In genomic region chr3:184275302-184275701, GRCh38 we compare ENCODE assay signal across 24 cellular contexts. TPM values are rescaled to one million over a fixed set of nuclear protein-coding genes. Genes with fewer than 3 reads are reported as not detected.
DNase-seq lines count a peak whose midpoint lies in the region; ATAC-seq and TF ChIP-seq lines count a peak whose summit lies in the region.
"Had no signal": no experiment of that assay in that cellular context is flagged by ENCODE, and none has a peak within 500 bp of the region (broad histone marks: within the 10 kb centered on the region; RNA-seq: fewer than 3 reads in every experiment).

No MANE protein-coding gene starts in this region.

- H3K27ac ChIP-seq in Panc1 (ENCODE audit: low read length) (no peak overlapping the region), neuronal stem cell (replicated peaks; ENCODE audit: low read length) (no peak overlapping the region)
- H3K27ac ChIP-seq: colonic mucosa, HL-60, testis had no signal

- peak overlapping the region; percentile 11; the same call in 1 of the 2 replicates for H3K9ac ChIP-seq in ES-I3 (ENCODE audit: low read depth, low read length)
- peak overlapping the region; percentile 66 for H3K9ac ChIP-seq in neuronal stem cell (ENCODE audit: low read depth, low read length, poor library complexity)

- no peak overlapping the region for H4K91ac ChIP-seq in neuronal stem cell (ENCODE audit: low read depth, low read length, poor library complexity)

- H3K27me3 ChIP-seq in Panc1 (ENCODE audit: control insufficient read depth, insufficient read depth, low read length) (peaks cover 6% of the 10 kb centered on the region; the same call in 1 of the 2 replicates), neuronal stem cell (ENCODE audit: control insufficient read depth in 3 of 3, insufficient read depth in 3 of 3, low read depth in 1 of 3, low read length in 3 of 3) (peaks cover 3 to 67% (median 33%) of the 10 kb centered on the region in 3 experiments), Caco-2 (replicated peaks; ENCODE audit: control insufficient read depth, insufficient read depth, low read length) (no peaks in the 10 kb centered on the region)
- H3K27me3 ChIP-seq: testis had no signal

- TF ChIP-seq CTCF in Panc1 (IDR thresholded peaks at IDR 0.05) (no peak), endothelial cell (IDR thresholded peaks at IDR 0.05; ENCODE audit: unreplicated experiment) (no peak), GM10266 (IDR thresholded peaks at IDR 0.05; ENCODE audit: control insufficient read depth, insufficient read depth, low read depth, missing control alignments) (no peak), Caco-2 (IDR thresholded peaks at IDR 0.05; ENCODE audit: insufficient read depth in 1 of 2, low read depth in 1 of 2, low read length in 1 of 2, severe bottlenecking in 1 of 2, unreplicated experiment in 1 of 2) (no peak)

- H3K14ac ChIP-seq in neuronal stem cell (ENCODE audit: low read length) = peak overlapping the region; percentile 3

- in situ Hi-C loops in Panc1 (cut with HindIII; ENCODE audit: low pct_unique_long_range_greater_than_20kb, low sequenced_read_pairs) = no loop called here

- H3K4ac ChIP-seq in neuronal stem cell (ENCODE audit: low read length) = no peak overlapping the region

- H3K4me1 ChIP-seq in ES-I3 (ENCODE audit: insufficient read depth, low read length) (no peaks in the 10 kb centered on the region), Panc1 (ENCODE audit: control insufficient read depth, insufficient read depth, low read length) (no peaks in the 10 kb centered on the region), neuronal stem cell (ENCODE audit: control insufficient read depth in 2 of 2, insufficient read depth in 1 of 2, low read depth in 1 of 2, low read length in 2 of 2) (peaks cover 0 to 3% of the 10 kb centered on the region in 2 donors), Caco-2 (no peaks in the 10 kb centered on the region)
- H3K4me1 ChIP-seq: colonic mucosa, testis had no signal

- no peaks in the 10 kb centered on the region for H3K9me3 ChIP-seq in ES-I3 (ENCODE audit: control insufficient read depth, insufficient read depth, low read length)
- no peaks in the 10 kb centered on the region for H3K9me3 ChIP-seq in Panc1 (ENCODE audit: control insufficient read depth, insufficient read depth, low read depth, low read length)
- H3K9me3 ChIP-seq in neuronal stem cell (replicated peaks in 1 of 2; ENCODE audit: control insufficient read depth in 2 of 2, insufficient read depth in 1 of 2, low read depth in 1 of 2, low read length in 2 of 2) = peaks cover 0 to 3% of the 10 kb centered on the region in 2 donors
- H3K9me3 ChIP-seq in Caco-2 = no peaks in the 10 kb centered on the region
- H3K9me3 ChIP-seq: colonic mucosa, testis had no signal

- no peak overlapping the region for H3K4me2 ChIP-seq in neuronal stem cell (ENCODE audit: insufficient read depth, low read length, poor library complexity, severe bottlenecking)

- H3K27ac Mint-ChIP-seq in endothelial cell (ENCODE audit: unreplicated experiment) (no peak overlapping the region), Caco-2 (ENCODE audit: unreplicated experiment) (no peak overlapping the region)
- H3K27ac Mint-ChIP-seq: activated naive CD4-positive, alpha-beta T cell treated with anti-CD3 and anti-CD28 coated beads, Interleukin-2, amount 10 ng/mL, durations not matched to agents 7 days and 5 days; CD4-positive, CD25-positive, alpha-beta regulatory T cell; HFFc6; natural killer cell treated with Interleukin-12 subunit alpha and Interleukin-12 subunit beta and Interleukin-15 and Interleukin-18, amount 100 ng/mL, for 72 hours had no signal

- peak overlapping the region; percentile 50 for H3K23ac ChIP-seq in neuronal stem cell (ENCODE audit: low read depth, low read length, poor library complexity)

- H3K9me3 Mint-ChIP-seq in endothelial cell (ENCODE audit: unreplicated experiment) (no peaks in the 10 kb centered on the region), Caco-2 (ENCODE audit: unreplicated experiment) (no peaks in the 10 kb centered on the region)
- H3K9me3 Mint-ChIP-seq: activated naive CD4-positive, alpha-beta T cell treated with anti-CD3 and anti-CD28 coated beads, Interleukin-2, amount 10 ng/mL, durations not matched to agents 7 days and 5 days; HFFc6; natural killer cell treated with Interleukin-12 subunit alpha and Interleukin-12 subunit beta and Interleukin-15 and Interleukin-18, amount 100 ng/mL, for 72 hours had no signal

- H3K18ac ChIP-seq in neuronal stem cell (ENCODE audit: low read length) = no peak overlapping the region

- no peaks in the 10 kb centered on the region for H3K36me3 ChIP-seq in ES-I3 (ENCODE audit: insufficient read depth, low read length)
- no peaks in the 10 kb centered on the region for H3K36me3 ChIP-seq in Panc1 (ENCODE audit: control insufficient read depth, insufficient read depth, low read length)
- H3K36me3 ChIP-seq in neuronal stem cell (replicated peaks in 1 of 2; ENCODE audit: control insufficient read depth in 2 of 2, insufficient read depth in 2 of 2, low read length in 2 of 2) = no peaks in the 10 kb centered on the region
- H3K36me3 ChIP-seq in Caco-2 (ENCODE audit: control insufficient read depth, insufficient read depth, low read length) = no peaks in the 10 kb centered on the region
- H3K36me3 ChIP-seq: colonic mucosa had no signal

- BruUV-seq in Panc1 (replicated peaks; lab: Mats Ljungman, UMichigan) (no TSS peak), Caco-2 (replicated peaks; lab: Mats Ljungman, UMichigan) (no TSS peak)

- H3K4me3 Mint-ChIP-seq in endothelial cell (ENCODE audit: unreplicated experiment) (peak overlapping the region; percentile 60), Caco-2 (ENCODE audit: unreplicated experiment) (no peak overlapping the region)
- H3K4me3 Mint-ChIP-seq: activated naive CD4-positive, alpha-beta T cell treated with anti-CD3 and anti-CD28 coated beads, Interleukin-2, amount 10 ng/mL, durations not matched to agents 7 days and 5 days; HFFc6; natural killer cell treated with Interleukin-12 subunit alpha and Interleukin-12 subunit beta and Interleukin-15 and Interleukin-18, amount 100 ng/mL, for 72 hours had no signal

- H3K36me3 Mint-ChIP-seq in endothelial cell (ENCODE audit: low read depth, unreplicated experiment) (no peaks in the 10 kb centered on the region), Caco-2 (ENCODE audit: insufficient read depth, unreplicated experiment) (no peaks in the 10 kb centered on the region)
- H3K36me3 Mint-ChIP-seq: activated naive CD4-positive, alpha-beta T cell treated with anti-CD3 and anti-CD28 coated beads, Interleukin-2, amount 10 ng/mL, durations not matched to agents 7 days and 5 days; natural killer cell treated with Interleukin-12 subunit alpha and Interleukin-12 subunit beta and Interleukin-15 and Interleukin-18, amount 100 ng/mL, for 72 hours had no signal

- no peak overlapping the region for H3K4me3 ChIP-seq in Panc1 (ENCODE audit: low read depth in 2 of 2, low read length in 2 of 2)
- H3K4me3 ChIP-seq in neuronal stem cell (ENCODE audit: low read length in 2 of 2) = no peak overlapping the region
- H3K4me3 ChIP-seq in Caco-2 (ENCODE audit: low read depth, low read length) = no peak overlapping the region
- H3K4me3 ChIP-seq: colonic mucosa had no signal

- peak; percentile 35; the same call in 1 of the 2 replicates for ATAC-seq in Panc1
- ATAC-seq: natural killer cell treated with Interleukin-12 subunit alpha and Interleukin-12 subunit beta and Interleukin-15 and Interleukin-18, amount 100 ng/mL, for 72 hours had no signal

- H3K27me3 Mint-ChIP-seq in endothelial cell (ENCODE audit: unreplicated experiment) = peaks cover 20% of the 10 kb centered on the region
- H3K27me3 Mint-ChIP-seq in Caco-2 (ENCODE audit: insufficient read depth, unreplicated experiment) = peaks cover 3% of the 10 kb centered on the region

- intact Hi-C loops in Panc1 (cut with micrococcal nuclease; ENCODE audit: unreplicated experiment) (no loop called here), Caco-2 (cut with micrococcal nuclease; ENCODE audit: unreplicated experiment) (no loop called here)

- H2BK12ac ChIP-seq in neuronal stem cell (ENCODE audit: low read length) = peak overlapping the region; percentile 91

- peak overlapping the region; percentile 84 for H4K8ac ChIP-seq in neuronal stem cell (ENCODE audit: low read depth, low read length)

- POLR2A ChIA-PET in Panc1 (lab: Charles Lee) (no interaction called here), Caco-2 (lab: Charles Lee) (no interaction called here)

- CTCF ChIA-PET in Panc1 (lab: Charles Lee) = no interaction called here
- CTCF ChIA-PET in Caco-2 (lab: Charles Lee) = no interaction called here

- H2BK120ac ChIP-seq in neuronal stem cell (ENCODE audit: low read depth, low read length) = no peak overlapping the region

- H3K4me1 Mint-ChIP-seq in endothelial cell (ENCODE audit: unreplicated experiment) (peaks cover 9% of the 10 kb centered on the region), Caco-2 (ENCODE audit: low read depth, unreplicated experiment) (no peaks in the 10 kb centered on the region)

- no peak overlapping the region for H2BK15ac ChIP-seq in neuronal stem cell (ENCODE audit: low read length)

- no CpG with 5 or more reads among the region's 13 CpGs for whole genome bisulfite sequencing in neuronal stem cell (ENCODE audit: extremely low coverage in 2 of 2, insufficient read length in 2 of 2, insufficient replicate concordance in 1 of 2), 2 donors

- H2AK5ac ChIP-seq in neuronal stem cell (ENCODE audit: low read depth, low read length) = no peak overlapping the region

- H3K79me1 ChIP-seq in neuronal stem cell (ENCODE audit: low read depth, low read length) = no peaks in the 10 kb centered on the region

- H2AFZ ChIP-seq in neuronal stem cell (ENCODE audit: low read length) = no peak overlapping the region

- H2BK5ac ChIP-seq in neuronal stem cell (ENCODE audit: low read length) = no peak overlapping the region

- DNase-seq in Panc1 (ENCODE audit: low read depth, low spot score) (no peak), endothelial cell (ENCODE audit: low spot score) (no peak), neuronal stem cell (ENCODE audit: low spot score) (no peak), DMS 273 treated with DMSO at 0.1 percent for 48 hours (lab: John Stamatoyannopoulos, UW) (no peak), GM10266 (ENCODE audit: extremely low spot score) (no peak), Caco-2 (no peak), NCI-H748 (lab: John Stamatoyannopoulos, UW; ENCODE audit: unreplicated experiment) (no peak)
- DNase-seq: activated CD4-positive, alpha-beta T cell treated with anti-CD3 and anti-CD28 coated beads for 4 hours; activated naive CD4-positive, alpha-beta T cell treated with anti-CD3 and anti-CD28 coated beads, Interleukin-2, amount 10 ng/mL, durations not matched to agents 7 days and 5 days; CD4-positive, CD25-positive, alpha-beta regulatory T cell; colonic mucosa; HFFc6; mesendoderm; MV-4-11; NCI-H187 treated with DMSO at 0.1 percent for 48 hours; NCI-H446; NK-92 treated with Interleukin-12 subunit alpha and Interleukin-12 subunit beta, amount 100 ng/mL, for 24 hours; stimulated activated CD4-positive, alpha-beta T cell treated with anti-CD3 and anti-CD28 coated beads, Interleukin-12 subunit alpha, Interleukin-12 subunit beta, amount 100 ng/mL, for 4 hours; testis had no signal

RNA-seq across cellular contexts. Expression of gene ECE2, which starts 0.5 kb away (rescaled TPM):
- total RNA-seq in Panc1 (2021; ENCODE audit: unreplicated experiment) (not detected), endothelial cell (ENCODE audit: unreplicated experiment) (not detected), Caco-2 (2022) (not detected in 2 replicates)
- polyA plus RNA-seq in Panc1 (2012; ENCODE audit: insufficient read length) = not detected
- polyA plus RNA-seq in neuronal stem cell (2013, experiment 1 of 2) = 0.04 TPM
- polyA plus RNA-seq in neuronal stem cell (2013, experiment 2 of 2) = 0.06 TPM
- total RNA-seq: CD4-positive, CD25-positive, alpha-beta regulatory T cell; HFFc6; natural killer cell treated with Interleukin-12 subunit alpha and Interleukin-12 subunit beta and Interleukin-15 and Interleukin-18, amount 100 ng/mL, for 72 hours; renal cortical epithelial cell had no signal
- polyA plus RNA-seq: AG04450; CD4-positive, CD25-positive, alpha-beta regulatory T cell had no signal

RNA-seq across cellular contexts. Expression of gene CAMK2N2, which starts 13.9 kb away (rescaled TPM):
- total RNA-seq in Panc1 (2021; ENCODE audit: unreplicated experiment) (5.7 TPM), endothelial cell (ENCODE audit: unreplicated experiment) (not detected), Caco-2 (2022) (0.46 and 0.66 TPM in 2 replicates)
- polyA plus RNA-seq in Panc1 (2012; ENCODE audit: insufficient read length) = 4.3 TPM
- polyA plus RNA-seq in neuronal stem cell (2013, experiment 1 of 2) = 2.9 TPM
- polyA plus RNA-seq in neuronal stem cell (2013, experiment 2 of 2) = 2.7 TPM
- polyA plus RNA-seq: CD4-positive, CD25-positive, alpha-beta regulatory T cell had no signal

RNA-seq across cellular contexts. Expression of gene PSMD2, which starts 23.7 kb away (rescaled TPM):
- total RNA-seq in Panc1 (2021; ENCODE audit: unreplicated experiment) = 536 TPM
- polyA plus RNA-seq in Panc1 (2012; ENCODE audit: insufficient read length) = 669 TPM
- total RNA-seq in endothelial cell (ENCODE audit: unreplicated experiment) = 292 TPM
- polyA plus RNA-seq in neuronal stem cell (2013, experiment 1 of 2) = 114 TPM
- polyA plus RNA-seq in neuronal stem cell (2013, experiment 2 of 2) = 116 TPM
- 285 and 294 TPM in 2 replicates for total RNA-seq in Caco-2 (2022)

RNA-seq across cellular contexts. Expression of gene EEF1AKMT4, which starts 25.8 kb away (rescaled TPM):
- total RNA-seq in Panc1 (2021; ENCODE audit: unreplicated experiment) = 10.7 TPM
- polyA plus RNA-seq in Panc1 (2012; ENCODE audit: insufficient read length) = 10.8 TPM
- 5.7 TPM for total RNA-seq in endothelial cell (ENCODE audit: unreplicated experiment)
- polyA plus RNA-seq in neuronal stem cell (2013, experiment 1 of 2) = 2.8 TPM
- polyA plus RNA-seq in neuronal stem cell (2013, experiment 2 of 2) = 2.5 TPM
- 12.1 and 13.1 TPM in 2 replicates for total RNA-seq in Caco-2 (2022)

RNA-seq across cellular contexts. Expression of gene ALG3, which starts 26.5 kb away (rescaled TPM):
- total RNA-seq in Panc1 (2021; ENCODE audit: unreplicated experiment) = 72.7 TPM
- polyA plus RNA-seq in Panc1 (2012; ENCODE audit: insufficient read length) = 73.2 TPM
- 38.6 TPM for total RNA-seq in endothelial cell (ENCODE audit: unreplicated experiment)
- polyA plus RNA-seq in neuronal stem cell (2013, experiment 1 of 2) = 34.1 TPM
- 34.0 TPM for polyA plus RNA-seq in neuronal stem cell (2013, experiment 2 of 2)
- 73.4 and 74.9 TPM in 2 replicates for total RNA-seq in Caco-2 (2022)
